ENCODE assay signal across 11 cellular contexts in the genomic region with DNA sequence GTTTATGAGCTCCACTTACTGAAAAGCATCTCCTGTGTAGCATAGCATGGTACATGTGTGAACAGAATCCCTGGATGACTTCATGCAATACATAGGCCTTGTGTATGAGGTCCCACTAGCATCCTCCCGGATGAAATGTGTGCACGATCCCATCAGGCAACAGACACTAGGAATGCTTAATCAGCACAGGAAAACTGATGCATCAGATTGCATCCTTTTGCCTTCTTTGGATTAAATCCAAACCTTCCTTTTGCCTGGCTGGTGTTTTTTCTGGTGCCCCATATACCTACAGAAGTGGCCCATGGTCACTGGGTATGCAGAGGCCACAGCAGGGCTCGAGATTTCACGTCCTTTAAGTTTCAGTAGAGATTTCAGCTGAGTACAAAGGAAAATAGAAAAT.
"Had no signal": no experiment of that assay in that cellular context is flagged by ENCODE, and none has a peak within 500 bp of the region (broad histone marks: within the 10 kb centered on the region; RNA-seq: fewer than 3 reads in every experiment).

No MANE protein-coding gene starts in this region.

- H3K27ac Mint-ChIP-seq: GM23338, H9, HFFc6 had no signal

- DNase-seq: GM23248, GOT3, H7, H9, HCEC 1CT, HFFc6 had no signal

- H3K36me3 ChIP-seq: HAP-1 had no signal

- H3K4me1 Mint-ChIP-seq: GM23338, H9 had no signal

- H3K9ac ChIP-seq: GM23248 had no signal

- H2AFZ ChIP-seq: GM23248 had no signal

- H3K4me2 ChIP-seq: GM23338 had no signal

- H3K4me3 ChIP-seq: GM23248, GM23338, HAP-1 had no signal

- H3K4me3 Mint-ChIP-seq: GM23338, H9, HFFc6 had no signal

- H3K9me3 ChIP-seq: HAP-1 had no signal

- FAIRE-seq: H1, H54 had no signal

- ATAC-seq: GM23338, HCT116 had no signal

- H3K9me3 Mint-ChIP-seq: GM23338, H9, HFFc6 had no signal

- H3K27ac ChIP-seq: GM23248 had no signal
